In the genomic region with DNA sequence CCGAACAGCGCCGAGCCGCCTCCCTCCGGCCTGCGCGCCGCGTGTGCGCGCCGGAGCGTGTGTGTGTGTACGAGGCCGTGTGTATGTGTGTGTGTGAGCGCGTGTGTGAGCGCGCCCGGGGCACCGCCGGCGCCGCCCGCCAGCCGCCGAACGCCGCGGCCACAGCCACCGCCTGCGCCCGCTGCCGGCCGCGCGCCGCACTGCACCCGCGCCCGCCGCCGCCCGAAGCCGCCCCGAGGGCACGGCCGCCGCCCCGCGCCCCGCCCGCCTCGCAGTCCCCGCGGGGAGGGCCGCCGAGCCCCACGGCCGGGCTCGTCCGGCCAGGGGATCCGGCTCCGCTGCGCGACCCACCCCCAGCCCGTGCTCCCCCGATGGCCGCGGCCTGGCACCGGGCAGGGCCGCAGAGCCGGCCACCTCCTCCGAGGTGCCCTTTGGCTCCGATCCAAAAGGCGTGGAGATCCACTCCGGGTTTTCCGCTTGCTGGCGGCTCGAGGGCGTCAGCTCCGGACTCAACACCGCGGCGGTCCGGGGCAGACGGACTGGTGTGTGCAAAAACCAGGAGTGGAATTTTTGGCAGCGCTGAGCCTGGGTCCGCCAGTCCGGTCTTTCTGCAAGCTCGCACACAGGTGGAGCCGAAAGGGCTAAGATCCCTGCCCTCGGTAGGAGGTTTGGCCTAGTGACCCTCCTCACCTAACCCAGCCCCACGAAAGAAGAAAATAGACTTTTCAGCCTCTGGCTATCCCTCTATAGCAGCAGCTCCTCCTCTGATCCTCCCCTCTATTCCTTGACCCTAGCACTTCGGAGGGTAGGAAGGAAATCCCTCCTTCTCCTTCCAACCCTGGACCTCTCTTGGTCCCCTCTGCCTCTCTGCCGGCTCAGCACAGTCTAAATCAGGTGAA, we compare ENCODE assay signal across 8 cellular contexts. TPM values are rescaled to one million over a fixed set of nuclear protein-coding genes. Genes with fewer than 3 reads are reported as not detected.
DNase-seq lines count a peak whose midpoint lies in the region; ATAC-seq and FAIRE-seq lines count a peak whose summit lies in the region.

Gene SYT7 (minus strand): TSS at position 47 of the 899 bp plus-strand sequence. CDS start 256 bp downstream, outside the sequence.

- H3K27ac Mint-ChIP-seq in naive B cell = peak within 1 kb of the TSS in 5 of 6 donors; percentile 49 to 96 (median 82)

- FAIRE-seq in RCC 7860 (lab: Jason Lieb, UNC) = no peak

- peak; percentile 84 to 86 for ATAC-seq in naive B cell (ENCODE audit: low read depth in 2 of 2)

- no peaks in the 10 kb centered on the region for H3K9me3 Mint-ChIP-seq in naive B cell

- H3K27me3 Mint-ChIP-seq in naive B cell = peaks cover 27 to 85% (median 69%) of the 10 kb centered on the region in 3 donors

- peak within 1 kb of the TSS; percentile 79 to 91 (median 86) for H3K4me3 Mint-ChIP-seq in naive B cell

- peak; percentile 92 for DNase-seq in DMS79 treated with DMSO at 0.1 percent for 48 hours (lab: John Stamatoyannopoulos, UW)
- DNase-seq in GOT3 (lab: John Stamatoyannopoulos, UW) = peak; percentile 84
- peak; percentile 94 for DNase-seq in LHCN-M2 (ENCODE audit: low read depth)
- peak; percentile 77 for DNase-seq in RCC 7860 (ENCODE audit: low spot score)
- peak; percentile 88 to 92 for DNase-seq in activated T-helper 1 cell treated with anti-CD3 and anti-CD28 coated beads, Interleukin-2, amount 50 U/mL, for 16 hours (ENCODE audit: low read depth in 1 of 2, low spot score in 1 of 2)
- DNase-seq in fibroblast of gingiva (ENCODE audit: low read depth) = peak; percentile 97
- peak; percentile 96 for DNase-seq in naive B cell
- DNase-seq in stimulated activated CD8-positive, alpha-beta memory T cell treated with anti-CD3 and anti-CD28 coated beads, Interleukin-7, amount 100 ng/mL, for 48 hours (ENCODE audit: extremely low read depth in 1 of 2, low read depth in 1 of 2) = peak; percentile 85 to 88

- no peaks in the 10 kb centered on the region for H3K36me3 Mint-ChIP-seq in naive B cell

- H3K4me1 Mint-ChIP-seq in naive B cell = peaks cover 10 to 24% (median 17%) of the 10 kb centered on the region in 3 donors

RNA-seq across cellular contexts. Expression of gene SYT7, which starts in this region (rescaled TPM):
- total RNA-seq in LHCN-M2 (2014; rRNA removed) = 1.6 and 2.0 TPM in 2 replicates
- polyA plus RNA-seq in LHCN-M2 (2012) = 0.09 TPM
- polyA plus RNA-seq in naive B cell (ENCODE audit: low read depth in 6 of 6) = not detected

Comparison
In these comparisons a context has a peak if more than half of its experiments do, and no peak if none do; other contexts are left out.
1. Peak in every context shown above with its lines: DNase-seq and ATAC-seq.
2. Peak in DNase-seq and ATAC-seq in naive B cell; RNA of the gene not detected or under 1 TPM.